ENCODE assay signal across 1 cellular context in genomic region chr1:206722751-206723499, GRCh38.
TF ChIP-seq lines count a peak whose summit lies in the region.

No MANE protein-coding gene starts in this region.

TF ChIP-seq in HEK293, 187 proteins besides CTCF, POLR2A, EP300 and RAD21 (continued from another document):
- TF ChIP-seq GLIS2 (tag by site-specific recombination; IDR thresholded peaks at IDR 0.05) = 0 out of 2 replicates have a peak, but pooled peaks have one; percentile 18
- TF ChIP-seq ZFP41 (tag by site-specific recombination; IDR thresholded peaks at IDR 0.05; ENCODE audit: borderline replicate concordance) = no peak
- TF ChIP-seq GLIS1 (tag by site-specific recombination; IDR thresholded peaks at IDR 0.05) = 0 out of 2 replicates have a peak, but pooled peaks have one; percentile 8
- TF ChIP-seq, protein P1, sequence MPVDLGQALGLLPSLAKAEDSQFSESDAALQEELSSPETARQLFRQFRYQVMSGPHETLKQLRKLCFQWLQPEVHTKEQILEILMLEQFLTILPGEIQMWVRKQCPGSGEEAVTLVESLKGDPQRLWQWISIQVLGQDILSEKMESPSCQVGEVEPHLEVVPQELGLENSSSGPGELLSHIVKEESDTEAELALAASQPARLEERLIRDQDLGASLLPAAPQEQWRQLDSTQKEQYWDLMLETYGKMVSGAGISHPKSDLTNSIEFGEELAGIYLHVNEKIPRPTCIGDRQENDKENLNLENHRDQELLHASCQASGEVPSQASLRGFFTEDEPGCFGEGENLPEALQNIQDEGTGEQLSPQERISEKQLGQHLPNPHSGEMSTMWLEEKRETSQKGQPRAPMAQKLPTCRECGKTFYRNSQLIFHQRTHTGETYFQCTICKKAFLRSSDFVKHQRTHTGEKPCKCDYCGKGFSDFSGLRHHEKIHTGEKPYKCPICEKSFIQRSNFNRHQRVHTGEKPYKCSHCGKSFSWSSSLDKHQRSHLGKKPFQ (tag by site-specific recombination; IDR thresholded peaks at IDR 0.05) = no peak
- peak; percentile 62 for TF ChIP-seq EGR2 (tag by site-specific recombination; IDR thresholded peaks at IDR 0.05; ENCODE audit: low read depth)
- no peak for TF ChIP-seq ZNF510 (tag by site-specific recombination; IDR thresholded peaks at IDR 0.05; ENCODE audit: insufficient replicate concordance)
- no peak for TF ChIP-seq ZNF366 (tag by site-specific recombination; conservative IDR thresholded peaks at IDR 0.05)
- peak; percentile 74; the same call in 1 of the 2 replicates for TF ChIP-seq MZF1 (tag by site-specific recombination; IDR thresholded peaks at IDR 0.05; ENCODE audit: borderline replicate concordance)
- no peak for TF ChIP-seq ZBTB49 (tag by site-specific recombination; IDR thresholded peaks at IDR 0.05; ENCODE audit: low read depth)
- TF ChIP-seq, protein P2, sequence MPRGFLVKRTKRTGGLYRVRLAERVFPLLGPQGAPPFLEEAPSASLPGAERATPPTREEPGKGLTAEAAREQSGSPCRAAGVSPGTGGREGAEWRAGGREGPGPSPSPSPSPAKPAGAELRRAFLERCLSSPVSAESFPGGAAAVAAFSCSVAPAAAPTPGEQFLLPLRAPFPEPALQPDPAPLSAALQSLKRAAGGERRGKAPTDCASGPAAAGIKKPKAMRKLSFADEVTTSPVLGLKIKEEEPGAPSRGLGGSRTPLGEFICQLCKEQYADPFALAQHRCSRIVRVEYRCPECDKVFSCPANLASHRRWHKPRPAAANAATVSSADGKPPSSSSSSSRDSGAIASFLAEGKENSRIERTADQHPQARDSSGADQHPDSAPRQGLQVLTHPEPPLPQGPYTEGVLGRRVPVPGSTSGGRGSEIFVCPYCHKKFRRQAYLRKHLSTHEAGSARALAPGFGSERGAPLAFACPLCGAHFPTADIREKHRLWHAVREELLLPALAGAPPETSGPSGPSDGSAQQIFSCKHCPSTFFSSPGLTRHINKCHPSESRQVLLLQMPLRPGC (tag by site-specific recombination; IDR thresholded peaks at IDR 0.05) = no peak
- TF ChIP-seq, protein P3, sequence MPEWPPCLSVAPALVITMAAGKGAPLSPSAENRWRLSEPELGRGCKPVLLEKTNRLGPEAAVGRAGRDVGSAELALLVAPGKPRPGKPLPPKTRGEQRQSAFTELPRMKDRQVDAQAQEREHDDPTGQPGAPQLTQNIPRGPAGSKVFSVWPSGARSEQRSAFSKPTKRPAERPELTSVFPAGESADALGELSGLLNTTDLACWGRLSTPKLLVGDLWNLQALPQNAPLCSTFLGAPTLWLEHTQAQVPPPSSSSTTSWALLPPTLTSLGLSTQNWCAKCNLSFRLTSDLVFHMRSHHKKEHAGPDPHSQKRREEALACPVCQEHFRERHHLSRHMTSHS (tag by site-specific recombination; IDR thresholded peaks at IDR 0.05) = no peak
- no peak for TF ChIP-seq ZFP3 (tag by site-specific recombination; IDR thresholded peaks at IDR 0.05; ENCODE audit: low read depth)
